22 cellular contexts compared by ENCODE assay signal in genomic region chr2:24611626-24612025, GRCh38.
"Had no signal": no experiment of that assay in that cellular context is flagged by ENCODE, and none has a peak within 500 bp of the region (broad histone marks: within the 10 kb centered on the region; RNA-seq: fewer than 3 reads in every experiment).

No MANE protein-coding gene starts in this region.

- H3K27me3 ChIP-seq: SJSA1 had no signal

- DNase-seq: Kasumi-1, MM.1S, NCI-H1092 treated with DMSO at 0.1 percent for 48 hours, NCI-H1436 treated with DMSO at 0.1 percent for 48 hours, NCI-H1694 treated with DMSO at 0.1 percent for 48 hours, NCI-H1930, NCI-H2081, NCI-H2107, NCI-H2227 treated with DMSO at 0.1 percent for 48 hours, NCI-H524, NCI-H69, NCI-H774, Right ventricle myocardium superior, RPMI8226, SIG-M5 had no signal

- ATAC-seq: HepG2, K562 had no signal

- H3K9me3 ChIP-seq: SJSA1 had no signal

- H3K27ac ChIP-seq: HL-60, KMS-11, SJSA1, SK-N-MC had no signal

- H3K4me2 ChIP-seq: KMS-11 had no signal

- H3K4me3 Mint-ChIP-seq: IgD-negative memory B cell had no signal

- H3K4me3 ChIP-seq: K562, SJSA1, SK-N-MC had no signal

- H3K36me3 ChIP-seq: SJSA1 had no signal

- H3K4me1 ChIP-seq: SJSA1 had no signal
